ENCODE assay signal across 8 cellular contexts in genomic region chr1:156122519-156123355, GRCh38. TPM values are rescaled to one million over a fixed set of nuclear protein-coding genes. Genes with fewer than 3 reads are reported as not detected.
DNase-seq lines count a peak whose midpoint lies in the region; ATAC-seq and TF ChIP-seq lines count a peak whose summit lies in the region.

No MANE protein-coding gene starts in this region.

- peak overlapping the region; percentile 58 for H3K9ac ChIP-seq in NT2/D1 (ENCODE audit: insufficient read length, low read depth)

- peaks cover 27% of the 10 kb centered on the region for H3K4me1 Mint-ChIP-seq in memory B cell

- H3K4me1 ChIP-seq in NT2/D1 (ENCODE audit: insufficient read depth, insufficient read length), result peaks cover 61% of the 10 kb centered on the region
- peaks cover 80 to 100% (median 98%) of the 10 kb centered on the region in 4 donors for H3K4me1 ChIP-seq in transverse colon

- POLR2A ChIA-PET in GM10248 (lab: Yijun Ruan, JAX), result interaction anchor here (17.9 kb wide), 1 partner anchor 21 kb away, joined by 266 read pairs; no protein-coding TSS in a partner anchor

- peaks cover 5% of the 10 kb centered on the region for H3K27me3 Mint-ChIP-seq in memory B cell

- WGBS in transverse colon (ENCODE audit: low coverage in 1 of 2), 2 donors, result 20 to 21% methylated on average over 3 to 14 of the region's 14 CpGs

- H3K4me3 Mint-ChIP-seq in memory B cell, result no peak overlapping the region

- no peak overlapping the region for H3K4me3 ChIP-seq in NT2/D1 (ENCODE audit: insufficient read length, low read depth)
- H3K4me3 ChIP-seq in transverse colon, result peak overlapping the region in 3 of 4 donors; percentile 6 to 37 (median 10)

- intact Hi-C loops in transverse colon (cut with DNase I; ENCODE audit: low total_unique reads), result loop anchor here (2.0 kb wide), 1 partner anchor 18 kb away; no protein-coding TSS in a partner anchor

- no peaks in the 10 kb centered on the region for H3K36me3 Mint-ChIP-seq in memory B cell

- no peaks in the 10 kb centered on the region for H3K9me3 Mint-ChIP-seq in memory B cell

- no peaks in the 10 kb centered on the region for H3K27me3 ChIP-seq in NT2/D1 (ENCODE audit: insufficient read depth, insufficient read length)
- no peaks in the 10 kb centered on the region for H3K27me3 ChIP-seq in transverse colon

- TF ChIP-seq CTCF in GM10248 (IDR thresholded peaks at IDR 0.05; ENCODE audit: control extremely low read depth, extremely low read depth, low read depth, missing control alignments) (peak; percentile 39), transverse colon (IDR thresholded peaks at IDR 0.05) (no peak)

- H3K27ac Mint-ChIP-seq in memory B cell, result peak overlapping the region; percentile 74

- no peaks in the 10 kb centered on the region for H3K9me3 ChIP-seq in NT2/D1 (ENCODE audit: insufficient read depth, low read length)
- no peaks in the 10 kb centered on the region for H3K9me3 ChIP-seq in transverse colon

- peak; percentile 67 for TF ChIP-seq POLR2A in transverse colon (IDR thresholded peaks at IDR 0.05)

- H3K27ac ChIP-seq in transverse colon, result peak overlapping the region; percentile 96 to 100 (median 98)

- CTCF ChIA-PET in GM10248 (lab: Yijun Ruan, JAX), result interaction anchor here (1.0 to 27.7 kb wide), 5 partner anchors 8 to 102 kb away, joined by 4 to 1172 read pairs (median 7); partner anchors contain the start of genes LMNA and MEX3A

- in situ Hi-C loops in transverse colon (cut with MboI; ENCODE audit: low pct_ligation_motif_present in 1 of 4, low pct_unique_long_range_greater_than_20kb in 1 of 4, low sequenced_read_pairs in 3 of 4), result no loop called here
- in situ Hi-C loops in KBM-7 (cut with MboI; ENCODE audit: low pct_unique_long_range_greater_than_20kb, low sequenced_read_pairs), result no loop called here

- DNase-seq in GM10248 (ENCODE audit: extremely low spot score), result no peak
- no peak for DNase-seq in NT2/D1 (ENCODE audit: low read depth, low spot score)
- peak; percentile 82 to 94 for DNase-seq in dermis microvascular lymphatic vessel endothelial cell (ENCODE audit: low read depth in 2 of 2)
- no peak for DNase-seq in memory B cell (ENCODE audit: low spot score in 2 of 2)
- peak; percentile 79 for DNase-seq in transverse colon
- DNase-seq in SW480 (ENCODE audit: low spot score), result no peak
- no peak for DNase-seq in KBM-7

- peaks cover 56% of the 10 kb centered on the region for H3K36me3 ChIP-seq in NT2/D1 (ENCODE audit: insufficient read depth, insufficient read length, low read length)
- H3K36me3 ChIP-seq in transverse colon, result no peaks in the 10 kb centered on the region

- no peak for TF ChIP-seq EP300 in transverse colon (IDR thresholded peaks at IDR 0.05; ENCODE audit: low read depth)

- ATAC-seq in memory B cell (ENCODE audit: low read depth) (no peak), GM21390 (IDR thresholded peaks at IDR 0.05; ENCODE audit: unreplicated experiment) (no peak)

RNA-seq across cellular contexts. Expression of gene LMNA, which starts 8.2 kb away (rescaled TPM):
- total RNA-seq in dermis microvascular lymphatic vessel endothelial cell (402 and 626 TPM in 2 replicates), transverse colon (100 to 1,000 TPM; 300 to 999 (median 324) TPM)

RNA-seq across cellular contexts. Expression of gene SEMA4A, which starts 30.6 kb away (rescaled TPM):
- total RNA-seq in dermis microvascular lymphatic vessel endothelial cell (0.39 and 0.51 TPM in 2 replicates), transverse colon (1 to 10 TPM in 3 of 4 donors, not detected in 1; 2.6 to 6.0 (median 4.8) TPM)

RNA-seq across cellular contexts. Expression of gene MEX3A, which starts 40.5 kb away (rescaled TPM):
- total RNA-seq in dermis microvascular lymphatic vessel endothelial cell, result 3.6 and 7.0 TPM in 2 replicates
- under 1 TPM in 3 of 4 donors, not detected in 1; 0.14 to 0.60 (median 0.48) TPM for total RNA-seq in transverse colon

Comparison
In these comparisons a context has a peak if more than half of its experiments do, and no peak if none do; other contexts are left out.
1. DNase-seq: peak in dermis microvascular lymphatic vessel endothelial cell (2 of 2) and transverse colon (single experiment); none in GM10248 (single experiment), NT2/D1 (single experiment), memory B cell (0 of 2), SW480 (single experiment) and KBM-7 (single experiment).